Comparison of ENCODE assay signal across 1 cellular context in the genomic region with DNA sequence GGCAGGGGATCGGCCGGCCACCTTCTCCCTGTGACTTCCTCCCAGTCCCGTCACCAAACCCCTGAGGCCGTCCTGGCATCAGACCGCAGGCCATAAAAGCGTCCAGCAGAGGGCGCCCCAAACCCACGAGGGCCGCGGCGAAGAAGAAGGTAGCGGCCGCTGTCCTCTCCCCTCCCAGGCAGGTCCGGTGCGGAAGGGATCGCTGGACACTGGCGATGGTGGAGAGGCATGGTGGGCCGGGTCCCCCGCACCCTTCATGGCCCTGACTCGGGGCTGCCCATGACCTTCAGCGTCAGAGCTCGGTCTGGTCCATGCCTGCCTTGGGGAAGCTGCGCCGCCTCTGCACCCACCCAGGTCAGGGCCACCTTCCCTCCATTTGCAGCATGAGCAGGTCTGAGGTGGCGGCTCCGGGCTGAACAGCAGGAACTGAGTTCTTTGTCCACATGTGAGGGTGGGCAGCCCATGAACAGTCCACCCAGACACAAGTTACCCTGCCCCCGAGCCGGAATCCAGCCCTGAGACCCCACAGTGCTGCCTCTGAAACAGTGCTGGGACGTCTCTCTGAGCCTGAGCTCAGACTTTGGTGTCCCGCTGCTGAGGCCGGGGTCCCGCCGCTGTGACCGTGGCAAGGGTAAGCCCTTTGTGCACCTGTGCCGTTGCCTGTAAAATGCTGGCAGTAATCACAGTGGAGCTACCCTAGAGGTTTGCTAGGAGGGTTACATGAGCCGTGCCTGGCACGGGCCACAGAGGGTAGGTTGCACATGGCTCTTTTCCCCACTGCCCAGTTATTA.
TF ChIP-seq lines count a peak whose summit lies in the region.

No MANE protein-coding gene starts in this region.

TF ChIP-seq in HepG2, 621 proteins besides CTCF, POLR2A, EP300 and RAD21 (continued from another document and continues in another):
- TF ChIP-seq, protein P1, sequence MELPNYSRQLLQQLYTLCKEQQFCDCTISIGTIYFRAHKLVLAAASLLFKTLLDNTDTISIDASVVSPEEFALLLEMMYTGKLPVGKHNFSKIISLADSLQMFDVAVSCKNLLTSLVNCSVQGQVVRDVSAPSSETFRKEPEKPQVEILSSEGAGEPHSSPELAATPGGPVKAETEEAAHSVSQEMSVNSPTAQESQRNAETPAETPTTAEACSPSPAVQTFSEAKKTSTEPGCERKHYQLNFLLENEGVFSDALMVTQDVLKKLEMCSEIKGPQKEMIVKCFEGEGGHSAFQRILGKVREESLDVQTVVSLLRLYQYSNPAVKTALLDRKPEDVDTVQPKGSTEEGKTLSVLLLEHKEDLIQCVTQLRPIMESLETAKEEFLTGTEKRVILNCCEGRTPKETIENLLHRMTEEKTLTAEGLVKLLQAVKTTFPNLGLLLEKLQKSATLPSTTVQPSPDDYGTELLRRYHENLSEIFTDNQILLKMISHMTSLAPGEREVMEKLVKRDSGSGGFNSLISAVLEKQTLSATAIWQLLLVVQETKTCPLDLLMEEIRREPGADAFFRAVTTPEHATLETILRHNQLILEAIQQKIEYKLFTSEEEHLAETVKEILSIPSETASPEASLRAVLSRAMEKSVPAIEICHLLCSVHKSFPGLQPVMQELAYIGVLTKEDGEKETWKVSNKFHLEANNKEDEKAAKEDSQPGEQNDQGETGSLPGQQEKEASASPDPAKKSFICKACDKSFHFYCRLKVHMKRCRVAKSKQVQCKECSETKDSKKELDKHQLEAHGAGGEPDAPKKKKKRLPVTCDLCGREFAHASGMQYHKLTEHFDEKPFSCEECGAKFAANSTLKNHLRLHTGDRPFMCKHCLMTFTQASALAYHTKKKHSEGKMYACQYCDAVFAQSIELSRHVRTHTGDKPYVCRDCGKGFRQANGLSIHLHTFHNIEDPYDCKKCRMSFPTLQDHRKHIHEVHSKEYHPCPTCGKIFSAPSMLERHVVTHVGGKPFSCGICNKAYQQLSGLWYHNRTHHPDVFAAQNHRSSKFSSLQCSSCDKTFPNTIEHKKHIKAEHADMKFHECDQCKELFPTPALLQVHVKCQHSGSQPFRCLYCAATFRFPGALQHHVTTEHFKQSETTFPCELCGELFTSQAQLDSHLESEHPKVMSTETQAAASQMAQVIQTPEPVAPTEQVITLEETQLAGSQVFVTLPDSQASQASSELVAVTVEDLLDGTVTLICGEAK (IDR thresholded peaks at IDR 0.05) = no peak
- TF ChIP-seq, protein P1 (CRISPR knock-in tag; IDR thresholded peaks at IDR 0.05) = no peak
- no peak for TF ChIP-seq ZMYM2 (CRISPR knock-in tag; IDR thresholded peaks at IDR 0.05)
- no peak for TF ChIP-seq THYN1 (CRISPR knock-in tag; IDR thresholded peaks at IDR 0.05; ENCODE audit: borderline replicate concordance, low read depth)
- TF ChIP-seq FOXM1 (CRISPR knock-in tag; IDR thresholded peaks at IDR 0.05) = no peak
- TF ChIP-seq, protein P2, sequence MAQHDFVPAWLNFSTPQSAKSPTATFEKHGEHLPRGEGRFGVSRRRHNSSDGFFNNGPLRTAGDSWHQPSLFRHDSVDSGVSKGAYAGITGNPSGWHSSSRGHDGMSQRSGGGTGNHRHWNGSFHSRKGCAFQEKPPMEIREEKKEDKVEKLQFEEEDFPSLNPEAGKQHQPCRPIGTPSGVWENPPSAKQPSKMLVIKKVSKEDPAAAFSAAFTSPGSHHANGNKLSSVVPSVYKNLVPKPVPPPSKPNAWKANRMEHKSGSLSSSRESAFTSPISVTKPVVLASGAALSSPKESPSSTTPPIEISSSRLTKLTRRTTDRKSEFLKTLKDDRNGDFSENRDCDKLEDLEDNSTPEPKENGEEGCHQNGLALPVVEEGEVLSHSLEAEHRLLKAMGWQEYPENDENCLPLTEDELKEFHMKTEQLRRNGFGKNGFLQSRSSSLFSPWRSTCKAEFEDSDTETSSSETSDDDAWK (CRISPR knock-in tag; IDR thresholded peaks at IDR 0.05) = no peak
- TF ChIP-seq HHEX (CRISPR knock-in tag; IDR thresholded peaks at IDR 0.05) = no peak
- TF ChIP-seq, protein P3, sequence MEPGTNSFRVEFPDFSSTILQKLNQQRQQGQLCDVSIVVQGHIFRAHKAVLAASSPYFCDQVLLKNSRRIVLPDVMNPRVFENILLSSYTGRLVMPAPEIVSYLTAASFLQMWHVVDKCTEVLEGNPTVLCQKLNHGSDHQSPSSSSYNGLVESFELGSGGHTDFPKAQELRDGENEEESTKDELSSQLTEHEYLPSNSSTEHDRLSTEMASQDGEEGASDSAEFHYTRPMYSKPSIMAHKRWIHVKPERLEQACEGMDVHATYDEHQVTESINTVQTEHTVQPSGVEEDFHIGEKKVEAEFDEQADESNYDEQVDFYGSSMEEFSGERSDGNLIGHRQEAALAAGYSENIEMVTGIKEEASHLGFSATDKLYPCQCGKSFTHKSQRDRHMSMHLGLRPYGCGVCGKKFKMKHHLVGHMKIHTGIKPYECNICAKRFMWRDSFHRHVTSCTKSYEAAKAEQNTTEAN (CRISPR knock-in tag; conservative IDR thresholded peaks at IDR 0.05) = no peak
- no peak for TF ChIP-seq ZNF326 (CRISPR knock-in tag; IDR thresholded peaks at IDR 0.05; ENCODE audit: borderline replicate concordance)
- TF ChIP-seq, protein P4, sequence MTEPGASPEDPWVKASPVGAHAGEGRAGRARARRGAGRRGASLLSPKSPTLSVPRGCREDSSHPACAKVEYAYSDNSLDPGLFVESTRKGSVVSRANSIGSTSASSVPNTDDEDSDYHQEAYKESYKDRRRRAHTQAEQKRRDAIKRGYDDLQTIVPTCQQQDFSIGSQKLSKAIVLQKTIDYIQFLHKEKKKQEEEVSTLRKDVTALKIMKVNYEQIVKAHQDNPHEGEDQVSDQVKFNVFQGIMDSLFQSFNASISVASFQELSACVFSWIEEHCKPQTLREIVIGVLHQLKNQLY (CRISPR knock-in tag; IDR thresholded peaks at IDR 0.05) = no peak; the same call in 1 of the 2 replicates
- TF ChIP-seq ZSCAN21 (CRISPR knock-in tag; IDR thresholded peaks at IDR 0.05; ENCODE audit: borderline replicate concordance) = no peak; the same call in 1 of the 2 replicates
- no peak for TF ChIP-seq ZNF101 (CRISPR knock-in tag; IDR thresholded peaks at IDR 0.05; ENCODE audit: borderline replicate concordance, low read depth)
- TF ChIP-seq PCBP2 (optimal IDR thresholded peaks at IDR 0.05; ENCODE audit: low read depth, low read length, poor library complexity, severe bottlenecking) = no peak
- TF ChIP-seq PHF5A (CRISPR knock-in tag; IDR thresholded peaks at IDR 0.05; ENCODE audit: low read depth, unreplicated experiment) = no peak
- no peak for TF ChIP-seq ZNF256 (CRISPR knock-in tag; conservative IDR thresholded peaks at IDR 0.05)
- no peak for TF ChIP-seq ZNF230 (CRISPR knock-in tag; IDR thresholded peaks at IDR 0.05)
- TF ChIP-seq, protein P5, sequence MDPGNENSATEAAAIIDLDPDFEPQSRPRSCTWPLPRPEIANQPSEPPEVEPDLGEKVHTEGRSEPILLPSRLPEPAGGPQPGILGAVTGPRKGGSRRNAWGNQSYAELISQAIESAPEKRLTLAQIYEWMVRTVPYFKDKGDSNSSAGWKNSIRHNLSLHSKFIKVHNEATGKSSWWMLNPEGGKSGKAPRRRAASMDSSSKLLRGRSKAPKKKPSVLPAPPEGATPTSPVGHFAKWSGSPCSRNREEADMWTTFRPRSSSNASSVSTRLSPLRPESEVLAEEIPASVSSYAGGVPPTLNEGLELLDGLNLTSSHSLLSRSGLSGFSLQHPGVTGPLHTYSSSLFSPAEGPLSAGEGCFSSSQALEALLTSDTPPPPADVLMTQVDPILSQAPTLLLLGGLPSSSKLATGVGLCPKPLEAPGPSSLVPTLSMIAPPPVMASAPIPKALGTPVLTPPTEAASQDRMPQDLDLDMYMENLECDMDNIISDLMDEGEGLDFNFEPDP (CRISPR knock-in tag; conservative IDR thresholded peaks at IDR 0.05) = no peak
- TF ChIP-seq, protein P6, sequence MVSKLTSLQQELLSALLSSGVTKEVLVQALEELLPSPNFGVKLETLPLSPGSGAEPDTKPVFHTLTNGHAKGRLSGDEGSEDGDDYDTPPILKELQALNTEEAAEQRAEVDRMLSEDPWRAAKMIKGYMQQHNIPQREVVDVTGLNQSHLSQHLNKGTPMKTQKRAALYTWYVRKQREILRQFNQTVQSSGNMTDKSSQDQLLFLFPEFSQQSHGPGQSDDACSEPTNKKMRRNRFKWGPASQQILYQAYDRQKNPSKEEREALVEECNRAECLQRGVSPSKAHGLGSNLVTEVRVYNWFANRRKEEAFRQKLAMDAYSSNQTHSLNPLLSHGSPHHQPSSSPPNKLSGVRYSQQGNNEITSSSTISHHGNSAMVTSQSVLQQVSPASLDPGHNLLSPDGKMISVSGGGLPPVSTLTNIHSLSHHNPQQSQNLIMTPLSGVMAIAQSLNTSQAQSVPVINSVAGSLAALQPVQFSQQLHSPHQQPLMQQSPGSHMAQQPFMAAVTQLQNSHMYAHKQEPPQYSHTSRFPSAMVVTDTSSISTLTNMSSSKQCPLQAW (CRISPR knock-in tag; IDR thresholded peaks at IDR 0.05) = peak; percentile 97
- TF ChIP-seq KLF11 (CRISPR knock-in tag; IDR thresholded peaks at IDR 0.05) = 0 out of 2 replicates have a peak, but pooled peaks have one; percentile 37
- TF ChIP-seq, protein P7, sequence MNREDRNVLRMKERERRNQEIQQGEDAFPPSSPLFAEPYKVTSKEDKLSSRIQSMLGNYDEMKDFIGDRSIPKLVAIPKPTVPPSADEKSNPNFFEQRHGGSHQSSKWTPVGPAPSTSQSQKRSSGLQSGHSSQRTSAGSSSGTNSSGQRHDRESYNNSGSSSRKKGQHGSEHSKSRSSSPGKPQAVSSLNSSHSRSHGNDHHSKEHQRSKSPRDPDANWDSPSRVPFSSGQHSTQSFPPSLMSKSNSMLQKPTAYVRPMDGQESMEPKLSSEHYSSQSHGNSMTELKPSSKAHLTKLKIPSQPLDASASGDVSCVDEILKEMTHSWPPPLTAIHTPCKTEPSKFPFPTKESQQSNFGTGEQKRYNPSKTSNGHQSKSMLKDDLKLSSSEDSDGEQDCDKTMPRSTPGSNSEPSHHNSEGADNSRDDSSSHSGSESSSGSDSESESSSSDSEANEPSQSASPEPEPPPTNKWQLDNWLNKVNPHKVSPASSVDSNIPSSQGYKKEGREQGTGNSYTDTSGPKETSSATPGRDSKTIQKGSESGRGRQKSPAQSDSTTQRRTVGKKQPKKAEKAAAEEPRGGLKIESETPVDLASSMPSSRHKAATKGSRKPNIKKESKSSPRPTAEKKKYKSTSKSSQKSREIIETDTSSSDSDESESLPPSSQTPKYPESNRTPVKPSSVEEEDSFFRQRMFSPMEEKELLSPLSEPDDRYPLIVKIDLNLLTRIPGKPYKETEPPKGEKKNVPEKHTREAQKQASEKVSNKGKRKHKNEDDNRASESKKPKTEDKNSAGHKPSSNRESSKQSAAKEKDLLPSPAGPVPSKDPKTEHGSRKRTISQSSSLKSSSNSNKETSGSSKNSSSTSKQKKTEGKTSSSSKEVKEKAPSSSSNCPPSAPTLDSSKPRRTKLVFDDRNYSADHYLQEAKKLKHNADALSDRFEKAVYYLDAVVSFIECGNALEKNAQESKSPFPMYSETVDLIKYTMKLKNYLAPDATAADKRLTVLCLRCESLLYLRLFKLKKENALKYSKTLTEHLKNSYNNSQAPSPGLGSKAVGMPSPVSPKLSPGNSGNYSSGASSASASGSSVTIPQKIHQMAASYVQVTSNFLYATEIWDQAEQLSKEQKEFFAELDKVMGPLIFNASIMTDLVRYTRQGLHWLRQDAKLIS (CRISPR knock-in tag; IDR thresholded peaks at IDR 0.05) = no peak
- peak; percentile 97 for TF ChIP-seq ZNF598 (CRISPR knock-in tag; IDR thresholded peaks at IDR 0.05; ENCODE audit: borderline replicate concordance)
- no peak for TF ChIP-seq CHD2 (IDR thresholded peaks at IDR 0.05; ENCODE audit: low read depth, low read length)
- peak; percentile 50; the same call in 1 of the 2 replicates for TF ChIP-seq BCL6 (CRISPR knock-in tag; IDR thresholded peaks at IDR 0.05)
- TF ChIP-seq, protein P8, sequence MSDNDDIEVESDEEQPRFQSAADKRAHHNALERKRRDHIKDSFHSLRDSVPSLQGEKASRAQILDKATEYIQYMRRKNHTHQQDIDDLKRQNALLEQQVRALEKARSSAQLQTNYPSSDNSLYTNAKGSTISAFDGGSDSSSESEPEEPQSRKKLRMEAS (IDR thresholded peaks at IDR 0.05) = peak; percentile 59; the same call in 1 of the 2 replicates
- TF ChIP-seq MYNN (CRISPR knock-in tag; IDR thresholded peaks at IDR 0.05; ENCODE audit: low read depth) = no peak
- peak; percentile 76; the same call in 1 of the 2 replicates for TF ChIP-seq ZNF124 (CRISPR knock-in tag; IDR thresholded peaks at IDR 0.05)
- peak; percentile 55; the same call in 1 of the 2 replicates for TF ChIP-seq SP2 (CRISPR knock-in tag; IDR thresholded peaks at IDR 0.05)
- peak; percentile 48; the same call in 1 of the 2 replicates for TF ChIP-seq ZNF766 (CRISPR knock-in tag; IDR thresholded peaks at IDR 0.05; ENCODE audit: borderline replicate concordance)
- TF ChIP-seq, protein P9, sequence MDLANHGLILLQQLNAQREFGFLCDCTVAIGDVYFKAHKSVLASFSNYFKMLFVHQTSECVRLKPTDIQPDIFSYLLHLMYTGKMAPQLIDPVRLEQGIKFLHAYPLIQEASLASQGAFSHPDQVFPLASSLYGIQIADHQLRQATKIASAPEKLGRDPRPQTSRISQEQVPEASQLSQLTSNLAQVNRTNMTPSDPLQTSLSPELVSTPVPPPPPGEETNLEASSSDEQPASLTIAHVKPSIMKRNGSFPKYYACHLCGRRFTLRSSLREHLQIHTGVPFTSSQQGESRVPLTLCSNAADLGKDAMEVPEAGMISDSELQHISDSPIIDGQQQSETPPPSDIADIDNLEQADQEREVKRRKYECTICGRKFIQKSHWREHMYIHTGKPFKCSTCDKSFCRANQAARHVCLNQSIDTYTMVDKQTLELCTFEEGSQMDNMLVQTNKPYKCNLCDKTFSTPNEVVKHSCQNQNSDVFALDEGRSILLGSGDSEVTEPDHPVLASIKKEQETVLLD (CRISPR knock-in tag; IDR thresholded peaks at IDR 0.05; ENCODE audit: low read depth) = no peak
- no peak for TF ChIP-seq HDAC6 (IDR thresholded peaks at IDR 0.05; ENCODE audit: low read depth, low read length)
- TF ChIP-seq HMG20A (CRISPR knock-in tag; IDR thresholded peaks at IDR 0.05; ENCODE audit: borderline replicate concordance) = peak; percentile 27; the same call in 1 of the 2 replicates
- TF ChIP-seq ONECUT2 (CRISPR knock-in tag; IDR thresholded peaks at IDR 0.05) = no peak
- no peak for TF ChIP-seq ETV6 (CRISPR knock-in tag; conservative IDR thresholded peaks at IDR 0.05)
